Comparison of ENCODE assay signal across 9 cellular contexts in genomic region chr22:23181763-23182288, GRCh38. TPM values are rescaled to one million over a fixed set of nuclear protein-coding genes. Genes with fewer than 3 reads are reported as not detected.
DNase-seq lines count a peak whose midpoint lies in the region; ATAC-seq and TF ChIP-seq lines count a peak whose summit lies in the region.
"Had no signal": no experiment of that assay in that cellular context is flagged by ENCODE, and none has a peak within 500 bp of the region (broad histone marks: within the 10 kb centered on the region; RNA-seq: fewer than 3 reads in every experiment).

No MANE protein-coding gene starts in this region.

- no peaks in the 10 kb centered on the region for H3K9me3 Mint-ChIP-seq in activated T-helper 17 cell treated with anti-CD3 and anti-CD28 coated beads, Interleukin-2, amount 50 U/mL, for 72 hours
- no peaks in the 10 kb centered on the region for H3K9me3 Mint-ChIP-seq in stimulated activated naive CD8-positive, alpha-beta T cell treated with anti-CD3 and anti-CD28 coated beads, Interleukin-15, amount 100 ng/mL, for 72 hours

- H3K4me3 Mint-ChIP-seq in activated T-helper 17 cell treated with anti-CD3 and anti-CD28 coated beads, Interleukin-2, amount 50 U/mL, for 72 hours = peak overlapping the region; percentile 90
- peak overlapping the region; percentile 92 to 95 for H3K4me3 Mint-ChIP-seq in stimulated activated naive CD8-positive, alpha-beta T cell treated with anti-CD3 and anti-CD28 coated beads, Interleukin-15, amount 100 ng/mL, for 72 hours

- no peaks in the 10 kb centered on the region for H3K36me3 ChIP-seq in KMS-11 (ENCODE audit: insufficient read depth)
- H3K36me3 ChIP-seq in iPS-18a (ENCODE audit: control insufficient read depth, low read depth, low read length) = no peaks in the 10 kb centered on the region

- no peaks in the 10 kb centered on the region; the same call in 1 of the 2 replicates for H4K20me1 ChIP-seq in KMS-11 (ENCODE audit: insufficient read depth)

- peaks cover 48% of the 10 kb centered on the region for H3K4me1 ChIP-seq in KMS-11 (ENCODE audit: low read depth, poor library complexity, severe bottlenecking)
- peaks cover 28% of the 10 kb centered on the region for H3K4me1 ChIP-seq in iPS-18a (ENCODE audit: control insufficient read depth, low read depth, low read length)

- peak; percentile 16 to 27 for DNase-seq in stimulated activated naive CD8-positive, alpha-beta T cell treated with anti-CD3 and anti-CD28 coated beads, Interleukin-15, amount 100 ng/mL, for 72 hours
- no peak for DNase-seq in OCI-M1 (lab: John Stamatoyannopoulos, UW)

- no peak overlapping the region for H2AFZ ChIP-seq in KMS-11 (ENCODE audit: low read depth)

- no peak for ATAC-seq in activated T-helper 17 cell treated with anti-CD3 and anti-CD28 coated beads, Interleukin-2, amount 50 U/mL, for 72 hours (replicated peaks)
- no peak for ATAC-seq in stimulated activated naive CD8-positive, alpha-beta T cell treated with anti-CD3 and anti-CD28 coated beads, Interleukin-15, amount 100 ng/mL, for 72 hours
- ATAC-seq in GM19324 (IDR thresholded peaks at IDR 0.05; ENCODE audit: low FRiP score, unreplicated experiment) (no peak), HG03039 (IDR thresholded peaks at IDR 0.05; ENCODE audit: unreplicated experiment) (no peak), HG03135 (IDR thresholded peaks at IDR 0.05; ENCODE audit: unreplicated experiment) (no peak)

- peaks cover 43% of the 10 kb centered on the region for H3K36me3 Mint-ChIP-seq in activated T-helper 17 cell treated with anti-CD3 and anti-CD28 coated beads, Interleukin-2, amount 50 U/mL, for 72 hours (ENCODE audit: low read depth)

- H3K27me3 ChIP-seq in KMS-11 (ENCODE audit: insufficient read depth, low read depth) = no peaks in the 10 kb centered on the region
- peaks cover 11% of the 10 kb centered on the region for H3K27me3 ChIP-seq in iPS-18a (ENCODE audit: control insufficient read depth, insufficient read depth, low read length)

- H3K9ac ChIP-seq in KMS-11 = peak overlapping the region; percentile 39; the same call in 1 of the 2 replicates
- H3K9ac ChIP-seq in iPS-18a (ENCODE audit: low read length) = peak overlapping the region; percentile 36

- peaks cover under 1% of the 10 kb centered on the region for H3K9me3 ChIP-seq in iPS-18a (ENCODE audit: control insufficient read depth, low read depth, low read length)

- H3K79me2 ChIP-seq in KMS-11 (ENCODE audit: insufficient read depth, low read depth) = peaks cover 57% of the 10 kb centered on the region

- H3K27me3 Mint-ChIP-seq in activated T-helper 17 cell treated with anti-CD3 and anti-CD28 coated beads, Interleukin-2, amount 50 U/mL, for 72 hours = no peaks in the 10 kb centered on the region
- no peaks in the 10 kb centered on the region for H3K27me3 Mint-ChIP-seq in stimulated activated naive CD8-positive, alpha-beta T cell treated with anti-CD3 and anti-CD28 coated beads, Interleukin-15, amount 100 ng/mL, for 72 hours

- no peak for TF ChIP-seq CTCF in KMS-11 (conservative IDR thresholded peaks at IDR 0.05; ENCODE audit: low read depth, low read length)

- peak overlapping the region; percentile 92 for H3K4me2 ChIP-seq in KMS-11

- H3K27ac ChIP-seq in KMS-11 (peak overlapping the region; percentile 63), iPS-18a (ENCODE audit: low read length) (no peak overlapping the region)

- peaks cover 35% of the 10 kb centered on the region for H3K4me1 Mint-ChIP-seq in activated T-helper 17 cell treated with anti-CD3 and anti-CD28 coated beads, Interleukin-2, amount 50 U/mL, for 72 hours
- peaks cover 69% of the 10 kb centered on the region for H3K4me1 Mint-ChIP-seq in stimulated activated naive CD8-positive, alpha-beta T cell treated with anti-CD3 and anti-CD28 coated beads, Interleukin-15, amount 100 ng/mL, for 72 hours

- peak overlapping the region; percentile 90 for H3K27ac Mint-ChIP-seq in activated T-helper 17 cell treated with anti-CD3 and anti-CD28 coated beads, Interleukin-2, amount 50 U/mL, for 72 hours
- peak overlapping the region in 1 of 2 donors; percentile 79 for H3K27ac Mint-ChIP-seq in stimulated activated naive CD8-positive, alpha-beta T cell treated with anti-CD3 and anti-CD28 coated beads, Interleukin-15, amount 100 ng/mL, for 72 hours

- H3K4me3 ChIP-seq in KMS-11 (IDR thresholded peaks at IDR 0.05; ENCODE audit: insufficient read depth, low read depth, low read length) (peak overlapping the region; percentile 48), iPS-18a (ENCODE audit: low read length) (peak overlapping the region; percentile 75)

RNA-seq across cellular contexts. Expression of gene BCR, which starts 1.5 kb away (rescaled TPM):
- total RNA-seq in activated T-helper 17 cell treated with anti-CD3 and anti-CD28 coated beads, Interleukin-2, amount 50 U/mL, for 72 hours = 10 to 100 TPM; 43.3 to 50.3 TPM

RNA-seq across cellular contexts. Expression of gene RAB36, which starts 36.5 kb away (rescaled TPM):
- under 1 TPM; 0.61 to 0.80 TPM for total RNA-seq in activated T-helper 17 cell treated with anti-CD3 and anti-CD28 coated beads, Interleukin-2, amount 50 U/mL, for 72 hours

RNA-seq across cellular contexts. Expression of gene RSPH14, which starts 40.0 kb away (rescaled TPM):
- not detected for total RNA-seq in activated T-helper 17 cell treated with anti-CD3 and anti-CD28 coated beads, Interleukin-2, amount 50 U/mL, for 72 hours
- total RNA-seq: M059J had no signal
